ENCODE assay signal across 1 cellular context in the genomic region with DNA sequence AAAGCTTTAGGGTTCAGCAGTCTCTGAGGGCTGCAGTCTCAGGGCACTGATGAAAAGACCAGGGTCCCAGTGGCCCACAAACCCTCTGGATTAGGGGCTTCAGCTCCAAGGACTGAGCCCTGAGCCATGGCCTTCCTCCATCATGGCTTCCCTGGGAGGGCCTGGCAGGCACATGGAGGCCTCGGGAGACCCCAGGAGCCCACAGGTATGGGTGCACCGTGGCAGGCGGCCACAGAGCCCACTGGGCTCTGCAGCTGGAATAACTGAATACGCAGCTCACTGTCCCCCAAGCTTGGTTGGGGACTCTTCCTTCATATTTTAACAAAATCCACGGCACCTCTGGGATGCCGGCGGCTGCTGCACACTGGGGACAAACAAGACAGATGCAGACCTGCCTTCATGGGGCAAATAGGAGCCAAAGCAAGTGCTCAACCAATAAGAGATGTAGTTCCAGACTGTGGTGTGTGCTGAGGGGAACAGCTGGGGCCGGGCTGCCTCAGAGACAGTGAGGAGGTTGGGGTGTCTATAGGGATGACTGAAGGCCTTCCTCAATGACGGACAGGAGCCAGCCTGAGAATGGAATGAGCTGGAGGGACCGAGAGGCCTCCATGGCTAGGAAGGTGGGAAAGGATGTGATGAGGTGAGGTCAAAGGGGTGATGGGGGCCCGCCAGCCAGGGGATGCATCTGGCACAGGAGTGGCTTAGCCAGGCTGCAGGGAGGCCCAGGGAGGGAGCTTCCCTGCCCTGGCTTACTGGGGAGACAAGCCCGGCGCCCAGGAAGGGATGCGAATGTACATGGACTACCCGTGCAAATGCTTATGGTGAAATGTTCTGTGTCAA.
TF ChIP-seq lines count a peak whose summit lies in the region.

No MANE protein-coding gene starts in this region.

TF ChIP-seq in H1, 55 proteins besides CTCF, POLR2A, EP300 and RAD21:
- TF ChIP-seq BACH1 (IDR thresholded peaks at IDR 0.05; ENCODE audit: low read length) = no peak
- TF ChIP-seq GABPA (IDR thresholded peaks at IDR 0.05; ENCODE audit: borderline replicate concordance, insufficient read depth, low read length) = no peak
- no peak for TF ChIP-seq SP1 (IDR thresholded peaks at IDR 0.05; ENCODE audit: low read depth, low read length)
